Comparison of ENCODE assay signal across 8 cellular contexts in the genomic region with DNA sequence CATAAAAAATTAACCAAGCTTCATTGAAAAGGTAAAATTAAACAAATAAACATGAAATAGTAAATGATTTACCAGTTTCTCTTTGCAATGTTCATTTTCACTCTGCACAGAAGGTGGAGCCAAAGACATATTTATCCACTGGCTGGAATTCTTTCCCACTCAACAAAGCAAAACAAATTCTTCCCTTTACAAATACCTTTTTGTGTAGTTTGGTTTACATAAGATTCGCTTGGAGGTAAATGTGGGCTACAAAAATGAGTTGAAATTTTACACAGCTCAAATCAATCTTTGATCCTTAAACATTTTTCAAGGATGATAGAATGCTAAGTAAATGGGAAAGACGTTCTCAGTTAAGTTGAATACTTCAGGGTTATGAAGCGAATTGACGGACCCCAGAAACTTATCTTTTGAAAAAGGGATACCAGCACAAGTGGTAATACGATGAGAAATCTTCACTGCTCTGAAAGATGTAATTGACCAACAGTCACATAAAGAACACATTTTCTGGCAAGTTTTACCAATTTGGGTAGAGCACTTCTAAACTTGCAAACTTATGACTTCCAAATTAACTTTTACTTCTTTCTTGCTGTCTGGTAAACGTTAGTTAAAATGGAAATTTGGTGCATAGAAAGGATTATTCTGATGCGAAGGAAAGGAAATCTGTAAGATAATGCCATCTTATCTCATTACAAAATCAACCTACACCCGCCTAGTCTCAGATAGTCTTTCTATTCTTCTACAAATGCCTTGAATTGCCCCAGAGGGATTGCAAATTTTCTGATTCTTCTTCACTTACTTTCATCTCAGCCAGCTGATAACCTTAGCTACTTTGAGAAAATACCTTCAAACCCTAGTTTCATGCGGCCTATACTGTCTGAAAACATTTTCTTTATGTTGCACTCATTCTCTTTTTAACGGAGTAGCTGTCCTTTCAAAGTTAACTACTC. TPM values are rescaled to one million over a fixed set of nuclear protein-coding genes. Genes with fewer than 3 reads are reported as not detected.
A peak's percentile ranks its signal among the peaks of the same experiment; 100 is the strongest.
DNase-seq lines count a peak whose midpoint lies in the region; ATAC-seq and TF ChIP-seq lines count a peak whose summit lies in the region.

No MANE protein-coding gene starts in this region.

- H3K4me3 ChIP-seq in left ventricle myocardium inferior = peak overlapping the region; percentile 30
- H3K4me3 ChIP-seq in thoracic aorta = peak overlapping the region; percentile 58

- TF ChIP-seq CTCF in left ventricle myocardium inferior (IDR thresholded peaks at IDR 0.05; ENCODE audit: borderline replicate concordance) (peak; percentile 79), thoracic aorta (IDR thresholded peaks at IDR 0.05) (peak; percentile 61)

- H3K36me3 Mint-ChIP-seq in activated CD4-positive, alpha-beta T cell treated with anti-CD3 and anti-CD28 coated beads, Interleukin-2, amount 10 ng/mL, durations not matched to agents 24 days and 14 days (ENCODE audit: low read depth) = no peaks in the 10 kb centered on the region

- H3K4me3 Mint-ChIP-seq in activated CD4-positive, alpha-beta T cell treated with anti-CD3 and anti-CD28 coated beads, Interleukin-2, amount 10 ng/mL, durations not matched to agents 24 days and 14 days = no peak overlapping the region

- H3K9me3 Mint-ChIP-seq in activated CD4-positive, alpha-beta T cell treated with anti-CD3 and anti-CD28 coated beads, Interleukin-2, amount 10 ng/mL, durations not matched to agents 24 days and 14 days = no peaks in the 10 kb centered on the region

- DNase-seq in activated CD4-positive, alpha-beta T cell treated with anti-CD3 and anti-CD28 coated beads, Interleukin-2, amount 10 ng/mL, durations not matched to agents 24 days and 14 days = peak; percentile 29
- no peak for DNase-seq in activated CD4-positive, alpha-beta T cell treated with anti-CD3 and anti-CD28 coated beads, Interleukin-2, amount 50 U/mL, for 4 hours
- no peak for DNase-seq in left ventricle myocardium inferior
- DNase-seq in thoracic aorta (ENCODE audit: low spot score) = no peak
- DNase-seq in activated CD4-positive, alpha-beta T cell treated with anti-CD3 and anti-CD28 coated beads, Interleukin-2, amount 50 U/mL, for 48 hours = no peak
- DNase-seq in CD1c-positive myeloid dendritic cell (ENCODE audit: extremely low spot score) = no peak

- H3K4me1 ChIP-seq in left ventricle myocardium inferior (peaks cover 29% of the 10 kb centered on the region), thoracic aorta (ENCODE audit: control insufficient read depth in 1 of 2, low read depth in 2 of 2) (peaks cover 5 to 19% of the 10 kb centered on the region in 2 donors)

- H3K9me3 ChIP-seq in left ventricle myocardium inferior (replicated peaks) (no peaks in the 10 kb centered on the region), thoracic aorta (no peaks in the 10 kb centered on the region)

- H3K27me3 ChIP-seq in left ventricle myocardium inferior (ENCODE audit: low read depth) (no peaks in the 10 kb centered on the region), thoracic aorta (replicated peaks; ENCODE audit: insufficient read depth) (no peaks in the 10 kb centered on the region)

- H3K27me3 Mint-ChIP-seq in activated CD4-positive, alpha-beta T cell treated with anti-CD3 and anti-CD28 coated beads, Interleukin-2, amount 10 ng/mL, durations not matched to agents 24 days and 14 days = peaks cover 8% of the 10 kb centered on the region

- H3K27ac Mint-ChIP-seq in activated CD4-positive, alpha-beta T cell treated with anti-CD3 and anti-CD28 coated beads, Interleukin-2, amount 10 ng/mL, durations not matched to agents 24 days and 14 days = no peak overlapping the region

- ATAC-seq in SK-N-SH treated with all-trans-retinoic acid at 6 μM for 48 hours (peak; percentile 67), thoracic aorta (ENCODE audit: insufficient number of reproducible peaks, low FRiP score, low read depth) (no peak), GM21447 (IDR thresholded peaks at IDR 0.05; ENCODE audit: unreplicated experiment) (no peak)

- no peaks in the 10 kb centered on the region for H3K36me3 ChIP-seq in left ventricle myocardium inferior
- H3K36me3 ChIP-seq in thoracic aorta = no peaks in the 10 kb centered on the region

- no peaks in the 10 kb centered on the region for H3K4me1 Mint-ChIP-seq in activated CD4-positive, alpha-beta T cell treated with anti-CD3 and anti-CD28 coated beads, Interleukin-2, amount 10 ng/mL, durations not matched to agents 24 days and 14 days

- intact Hi-C loops in activated CD4-positive, alpha-beta T cell treated with anti-CD3 and anti-CD28 coated beads, Interleukin-2, amount 10 ng/mL, durations not matched to agents 24 days and 14 days (cut with micrococcal nuclease) = loop anchor here (2.0 kb wide), 1 partner anchor 418 kb away; no protein-coding TSS in a partner anchor
- intact Hi-C loops in left ventricle myocardium inferior (cut with micrococcal nuclease) = loop anchor here (5.0 to 10.0 kb wide), 4 partner anchors 417 to 752 kb away; no protein-coding TSS in a partner anchor

- peak overlapping the region; percentile 95 for H3K27ac ChIP-seq in left ventricle myocardium inferior (replicated peaks)
- peak overlapping the region in 1 of 2 donors; percentile 51 for H3K27ac ChIP-seq in thoracic aorta

TF ChIP-seq in SK-N-SH treated with all-trans-retinoic acid at 6 μM for 48 hours, 23 proteins besides CTCF, POLR2A, EP300 and RAD21 (continues in another document):
- TF ChIP-seq, protein P1, sequence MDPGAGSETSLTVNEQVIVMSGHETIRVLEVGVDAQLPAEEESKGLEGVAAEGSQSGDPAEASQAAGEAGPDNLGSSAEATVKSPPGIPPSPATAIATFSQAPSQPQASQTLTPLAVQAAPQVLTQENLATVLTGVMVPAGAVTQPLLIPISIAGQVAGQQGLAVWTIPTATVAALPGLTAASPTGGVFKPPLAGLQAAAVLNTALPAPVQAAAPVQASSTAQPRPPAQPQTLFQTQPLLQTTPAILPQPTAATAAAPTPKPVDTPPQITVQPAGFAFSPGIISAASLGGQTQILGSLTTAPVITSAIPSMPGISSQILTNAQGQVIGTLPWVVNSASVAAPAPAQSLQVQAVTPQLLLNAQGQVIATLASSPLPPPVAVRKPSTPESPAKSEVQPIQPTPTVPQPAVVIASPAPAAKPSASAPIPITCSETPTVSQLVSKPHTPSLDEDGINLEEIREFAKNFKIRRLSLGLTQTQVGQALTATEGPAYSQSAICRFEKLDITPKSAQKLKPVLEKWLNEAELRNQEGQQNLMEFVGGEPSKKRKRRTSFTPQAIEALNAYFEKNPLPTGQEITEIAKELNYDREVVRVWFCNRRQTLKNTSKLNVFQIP (CRISPR knock-in tag; IDR thresholded peaks at IDR 0.05; ENCODE audit: borderline replicate concordance, low read depth) = no peak
- TF ChIP-seq ISL1 (CRISPR knock-in tag; IDR thresholded peaks at IDR 0.05) (no peak), ESRRG (CRISPR knock-in tag; IDR thresholded peaks at IDR 0.05) (no peak), ZC3H10 (CRISPR knock-in tag; IDR thresholded peaks at IDR 0.05) (no peak), SNAI2 (CRISPR knock-in tag; IDR thresholded peaks at IDR 0.05) (no peak), PPARA (CRISPR knock-in tag; IDR thresholded peaks at IDR 0.05; ENCODE audit: borderline replicate concordance) (no peak), TCF4 (CRISPR knock-in tag; IDR thresholded peaks at IDR 0.05; ENCODE audit: borderline replicate concordance) (no peak), ZFP30 (CRISPR knock-in tag; IDR thresholded peaks at IDR 0.05) (no peak), OSR1 (CRISPR knock-in tag; IDR thresholded peaks at IDR 0.05) (no peak), ZFP3 (CRISPR knock-in tag; IDR thresholded peaks at IDR 0.05) (no peak), ARNTL (CRISPR knock-in tag; IDR thresholded peaks at IDR 0.05; ENCODE audit: borderline replicate concordance, low read depth) (no peak)
- TF ChIP-seq, protein P2, sequence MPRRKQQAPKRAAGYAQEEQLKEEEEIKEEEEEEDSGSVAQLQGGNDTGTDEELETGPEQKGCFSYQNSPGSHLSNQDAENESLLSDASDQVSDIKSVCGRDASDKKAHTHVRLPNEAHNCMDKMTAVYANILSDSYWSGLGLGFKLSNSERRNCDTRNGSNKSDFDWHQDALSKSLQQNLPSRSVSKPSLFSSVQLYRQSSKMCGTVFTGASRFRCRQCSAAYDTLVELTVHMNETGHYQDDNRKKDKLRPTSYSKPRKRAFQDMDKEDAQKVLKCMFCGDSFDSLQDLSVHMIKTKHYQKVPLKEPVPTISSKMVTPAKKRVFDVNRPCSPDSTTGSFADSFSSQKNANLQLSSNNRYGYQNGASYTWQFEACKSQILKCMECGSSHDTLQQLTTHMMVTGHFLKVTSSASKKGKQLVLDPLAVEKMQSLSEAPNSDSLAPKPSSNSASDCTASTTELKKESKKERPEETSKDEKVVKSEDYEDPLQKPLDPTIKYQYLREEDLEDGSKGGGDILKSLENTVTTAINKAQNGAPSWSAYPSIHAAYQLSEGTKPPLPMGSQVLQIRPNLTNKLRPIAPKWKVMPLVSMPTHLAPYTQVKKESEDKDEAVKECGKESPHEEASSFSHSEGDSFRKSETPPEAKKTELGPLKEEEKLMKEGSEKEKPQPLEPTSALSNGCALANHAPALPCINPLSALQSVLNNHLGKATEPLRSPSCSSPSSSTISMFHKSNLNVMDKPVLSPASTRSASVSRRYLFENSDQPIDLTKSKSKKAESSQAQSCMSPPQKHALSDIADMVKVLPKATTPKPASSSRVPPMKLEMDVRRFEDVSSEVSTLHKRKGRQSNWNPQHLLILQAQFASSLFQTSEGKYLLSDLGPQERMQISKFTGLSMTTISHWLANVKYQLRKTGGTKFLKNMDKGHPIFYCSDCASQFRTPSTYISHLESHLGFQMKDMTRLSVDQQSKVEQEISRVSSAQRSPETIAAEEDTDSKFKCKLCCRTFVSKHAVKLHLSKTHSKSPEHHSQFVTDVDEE (CRISPR knock-in tag; IDR thresholded peaks at IDR 0.05) = no peak
- TF ChIP-seq, protein P3, sequence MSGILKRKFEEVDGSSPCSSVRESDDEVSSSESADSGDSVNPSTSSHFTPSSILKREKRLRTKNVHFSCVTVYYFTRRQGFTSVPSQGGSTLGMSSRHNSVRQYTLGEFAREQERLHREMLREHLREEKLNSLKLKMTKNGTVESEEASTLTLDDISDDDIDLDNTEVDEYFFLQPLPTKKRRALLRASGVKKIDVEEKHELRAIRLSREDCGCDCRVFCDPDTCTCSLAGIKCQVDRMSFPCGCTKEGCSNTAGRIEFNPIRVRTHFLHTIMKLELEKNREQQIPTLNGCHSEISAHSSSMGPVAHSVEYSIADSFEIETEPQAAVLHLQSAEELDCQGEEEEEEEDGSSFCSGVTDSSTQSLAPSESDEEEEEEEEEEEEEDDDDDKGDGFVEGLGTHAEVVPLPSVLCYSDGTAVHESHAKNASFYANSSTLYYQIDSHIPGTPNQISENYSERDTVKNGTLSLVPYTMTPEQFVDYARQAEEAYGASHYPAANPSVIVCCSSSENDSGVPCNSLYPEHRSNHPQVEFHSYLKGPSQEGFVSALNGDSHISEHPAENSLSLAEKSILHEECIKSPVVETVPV (CRISPR knock-in tag; IDR thresholded peaks at IDR 0.05) = no peak

RNA-seq across cellular contexts. Expression of a gene that starts 4.7 kb away (rescaled TPM):
- not detected in 2 replicates for total RNA-seq in activated CD4-positive, alpha-beta T cell treated with anti-CD3 and anti-CD28 coated beads, Interleukin-2, amount 10 ng/mL, durations not matched to agents 24 days and 14 days
- total RNA-seq in left ventricle myocardium inferior (248 TPM), thoracic aorta (100 to 1,000 TPM; 199 to 281 TPM)

Comparison
In these comparisons a context has a peak if more than half of its experiments do, and no peak if none do; other contexts are left out.
1. RNA of a gene that starts 4.7 kb away (total RNA-seq): 199 to 281 TPM in thoracic aorta and 248 TPM in left ventricle myocardium inferior (single experiment); not detected in activated CD4-positive, alpha-beta T cell treated with anti-CD3 and anti-CD28 coated beads, Interleukin-2, amount 10 ng/mL, durations not matched to agents 24 days and 14 days; every median in the first group is over 100 times any median in the second.